In genomic region chr1:58529288-58529687, GRCh38 we compare ENCODE assay signal across 25 cellular contexts. TPM values are rescaled to one million over a fixed set of nuclear protein-coding genes. Genes with fewer than 3 reads are reported as not detected.
"Had no signal": no experiment of that assay in that cellular context is flagged by ENCODE, and none has a peak within 500 bp of the region (broad histone marks: within the 10 kb centered on the region; RNA-seq: fewer than 3 reads in every experiment).

No MANE protein-coding gene starts in this region.

- ATAC-seq: activated CD8-positive, alpha-beta T cell treated with anti-CD3 and anti-CD28 coated beads, Interleukin-2, amount 10 ng/mL, durations not matched to agents 7 days and 5 days; activated naive CD8-positive, alpha-beta T cell treated with anti-CD3 and anti-CD28 coated beads, Interleukin-2, amount 50 U/mL, for 24 hours had no signal

- DNase-seq: activated CD4-positive, alpha-beta T cell treated with anti-CD3 and anti-CD28 coated beads for 48 hours; activated CD4-positive, alpha-beta T cell treated with anti-CD3 and anti-CD28 coated beads, Interleukin-2, amount 50 U/mL, for 4 hours; activated CD8-positive, alpha-beta T cell treated with anti-CD3 and anti-CD28 coated beads, Interleukin-2, amount 10 ng/mL, durations not matched to agents 7 days and 5 days; activated effector memory CD4-positive, alpha-beta T cell treated with anti-CD3 and anti-CD28 coated beads, Interleukin-2, amount 50 U/mL, for 16 hours; activated naive CD4-positive, alpha-beta T cell treated with Interleukin-2 at 50 U/mL for 16 hours; activated naive CD8-positive, alpha-beta T cell treated with anti-CD3 and anti-CD28 coated beads, Interleukin-2, amount 50 U/mL, for 24 hours; activated T-cell treated with anti-CD3 and anti-CD28 coated beads, Interleukin-2, amount 50 U/mL, for 24 hours; amniotic stem cell; KG1; NCI-H1092; NCI-H1417; NCI-H2029 treated with DMSO at 0.1 percent for 48 hours; NCI-H526 treated with DMSO at 0.1 percent for 48 hours; NCI-H82; WERI-Rb-1 had no signal

- H3K4me3 ChIP-seq: cardiac muscle cell, SK-N-MC had no signal

- H3K36me3 ChIP-seq: cardiac muscle cell, WERI-Rb-1 had no signal

- H3K27ac ChIP-seq: cardiac muscle cell, SK-N-MC, WERI-Rb-1 had no signal

- H3K27me3 ChIP-seq: cardiac muscle cell had no signal

RNA-seq across cellular contexts. Expression of gene TACSTD2, which starts 47.8 kb away (rescaled TPM):
- total RNA-seq: activated CD8-positive, alpha-beta T cell treated with anti-CD3 and anti-CD28 coated beads, Interleukin-2, amount 10 ng/mL, durations not matched to agents 7 days and 5 days; activated T-helper 1 cell treated with anti-CD3 and anti-CD28 coated beads, Interleukin-12 subunit alpha, Interleukin-12 subunit beta, Interleukin-2, Interleukin-4 antibody, amounts not matched to agents 30 ng/mL and 10 ng/mL and 1 ng/mL, durations not matched to agents 14 hours and 24 hours and 36 hours; cardiac muscle cell; LHCN-M2; M059J; NCI-H460; OCI-LY7; RPMI7951; T-helper 2 cell treated with Interferon-gamma antibody and Interleukin-4, amounts not matched to agents 100 ng/mL and 5 ng/mL, for 36 hours had no signal
- polyA plus RNA-seq: IgD-negative memory B cell had no signal
